29 cellular contexts compared by ENCODE assay signal in genomic region chr4:53809816-53810215, GRCh38.
"Had no signal": no experiment of that assay in that cellular context is flagged by ENCODE, and none has a peak within 500 bp of the region (broad histone marks: within the 10 kb centered on the region; RNA-seq: fewer than 3 reads in every experiment).

No MANE protein-coding gene starts in this region.

- H3K27ac ChIP-seq: neutrophil, ovary, parathyroid adenoma, psoas muscle, right lobe of liver, sigmoid colon, stomach, thoracic aorta, thyroid gland, tibial nerve, upper lobe of left lung, vagina had no signal

- H3K27me3 ChIP-seq: neutrophil, ovary, right lobe of liver, sigmoid colon, stomach, thyroid gland, tibial nerve, upper lobe of left lung, vagina had no signal

- H2AFZ ChIP-seq: parathyroid adenoma had no signal

- ATAC-seq: psoas muscle; right cardiac atrium; right lobe of liver; stimulated activated effector memory CD8-positive, alpha-beta T cell treated with anti-CD3 and anti-CD28 coated beads, Interleukin-12 subunit alpha, Interleukin-12 subunit beta, amount 100 ng/mL, for 72 hours; stimulated activated naive B cell treated with anti-CD40 and anti-IgM and Interleukin-4, amounts not matched to agents 10 μg/mL and 1 μg/mL and 100 μg/mL, for 72 hours had no signal

- H3K36me3 Mint-ChIP-seq: natural killer cell treated with Interleukin-12 subunit alpha and Interleukin-12 subunit beta and Interleukin-15 and Interleukin-18, amount 100 ng/mL, for 72 hours; stimulated activated effector memory CD8-positive, alpha-beta T cell treated with anti-CD3 and anti-CD28 coated beads, Interleukin-12 subunit alpha, Interleukin-12 subunit beta, amount 100 ng/mL, for 72 hours; stimulated activated naive B cell treated with anti-CD40 and anti-IgM and Interleukin-4, amounts not matched to agents 10 μg/mL and 1 μg/mL and 100 μg/mL, for 72 hours had no signal

- DNase-seq: nephron progenitor cell; nucleus accumbens; ovary; posterior cingulate gyrus; psoas muscle; right cardiac atrium; right lobe of liver; sigmoid colon; small intestine; stimulated activated CD4-positive, alpha-beta T cell treated with anti-CD3 and anti-CD28 coated beads, Interleukin-15, amount 100 ng/mL, for 24 hours; stimulated activated CD4-positive, alpha-beta T cell treated with anti-CD3 and anti-CD28 coated beads, Interleukin-2, amount 100 ng/mL, for 24 hours; stimulated activated CD4-positive, alpha-beta T cell treated with anti-CD3 and anti-CD28 coated beads, Interleukin-2, amount 100 ng/mL, for 48 hours; stimulated activated CD4-positive, alpha-beta T cell treated with anti-CD3 and anti-CD28 coated beads, Interleukin-4, amount 100 ng/mL, for 24 hours; stimulated activated naive B cell treated with anti-CD40 and anti-IgM and Interleukin-4, amounts not matched to agents 10 μg/mL and 1 μg/mL and 100 μg/mL, for 72 hours; stimulated activated naive CD4-positive, alpha-beta T cell treated with Interleukin-2 at 50 U/mL for 16 hours; stomach; thyroid gland; trophoblast cell had no signal

- H3K4me1 ChIP-seq: parathyroid adenoma, psoas muscle, right lobe of liver, sigmoid colon, stomach, tibial nerve, vagina had no signal

- H3K9ac ChIP-seq: parathyroid adenoma had no signal

- H3K4me3 Mint-ChIP-seq: natural killer cell treated with Interleukin-12 subunit alpha and Interleukin-12 subunit beta and Interleukin-15 and Interleukin-18, amount 100 ng/mL, for 72 hours; nephron progenitor cell; neural crest cell; stimulated activated effector memory CD8-positive, alpha-beta T cell treated with anti-CD3 and anti-CD28 coated beads, Interleukin-12 subunit alpha, Interleukin-12 subunit beta, amount 100 ng/mL, for 72 hours; stimulated activated naive B cell treated with anti-CD40 and anti-IgM and Interleukin-4, amounts not matched to agents 10 μg/mL and 1 μg/mL and 100 μg/mL, for 72 hours; stimulated activated naive CD8-positive, alpha-beta T cell treated with anti-CD3 and anti-CD28 coated beads, Interleukin-15, Interleukin-2, amounts not matched to agents 100 ng/mL and 50 ng/mL, for 24 hours had no signal

- H3K36me3 ChIP-seq: neutrophil, ovary, right lobe of liver, sigmoid colon, stomach, thoracic aorta, thyroid gland, tibial nerve, upper lobe of left lung, vagina had no signal

- H3K27me3 Mint-ChIP-seq: natural killer cell treated with Interleukin-12 subunit alpha and Interleukin-12 subunit beta and Interleukin-15 and Interleukin-18, amount 100 ng/mL, for 72 hours had no signal

- H3K4me1 Mint-ChIP-seq: nephron progenitor cell; neural crest cell; stimulated activated effector memory CD8-positive, alpha-beta T cell treated with anti-CD3 and anti-CD28 coated beads, Interleukin-12 subunit alpha, Interleukin-12 subunit beta, amount 100 ng/mL, for 72 hours; stimulated activated naive B cell treated with anti-CD40 and anti-IgM and Interleukin-4, amounts not matched to agents 10 μg/mL and 1 μg/mL and 100 μg/mL, for 72 hours had no signal

- H3K4me3 ChIP-seq: ovary, psoas muscle, right lobe of liver, sigmoid colon, stomach, thoracic aorta, thyroid gland, tibial nerve, upper lobe of left lung, vagina had no signal

- H3K79me2 ChIP-seq: parathyroid adenoma had no signal

- H3K27ac Mint-ChIP-seq: natural killer cell treated with Interleukin-12 subunit alpha and Interleukin-12 subunit beta and Interleukin-15 and Interleukin-18, amount 100 ng/mL, for 72 hours; nephron progenitor cell; progenitor cell of endocrine pancreas; stimulated activated effector memory CD8-positive, alpha-beta T cell treated with anti-CD3 and anti-CD28 coated beads, Interleukin-12 subunit alpha, Interleukin-12 subunit beta, amount 100 ng/mL, for 72 hours; stimulated activated naive B cell treated with anti-CD40 and anti-IgM and Interleukin-4, amounts not matched to agents 10 μg/mL and 1 μg/mL and 100 μg/mL, for 72 hours; stimulated activated naive CD8-positive, alpha-beta T cell treated with anti-CD3 and anti-CD28 coated beads, Interleukin-15, Interleukin-2, amounts not matched to agents 100 ng/mL and 50 ng/mL, for 24 hours had no signal

- H3K9me3 ChIP-seq: neutrophil, ovary, psoas muscle, right lobe of liver, sigmoid colon, stomach, thoracic aorta, thyroid gland, tibial nerve, upper lobe of left lung, vagina had no signal

- H3K9me3 Mint-ChIP-seq: natural killer cell treated with Interleukin-12 subunit alpha and Interleukin-12 subunit beta and Interleukin-15 and Interleukin-18, amount 100 ng/mL, for 72 hours; neural crest cell; stimulated activated effector memory CD8-positive, alpha-beta T cell treated with anti-CD3 and anti-CD28 coated beads, Interleukin-12 subunit alpha, Interleukin-12 subunit beta, amount 100 ng/mL, for 72 hours; stimulated activated naive B cell treated with anti-CD40 and anti-IgM and Interleukin-4, amounts not matched to agents 10 μg/mL and 1 μg/mL and 100 μg/mL, for 72 hours; stimulated activated naive CD8-positive, alpha-beta T cell treated with anti-CD3 and anti-CD28 coated beads, Interleukin-15, Interleukin-2, amounts not matched to agents 100 ng/mL and 50 ng/mL, for 24 hours had no signal
